8 cellular contexts compared by ENCODE assay signal in genomic region chr2:184597996-184598312, GRCh38. TPM values are rescaled to one million over a fixed set of nuclear protein-coding genes. Genes with fewer than 3 reads are reported as not detected.
DNase-seq lines count a peak whose midpoint lies in the region; ATAC-seq and TF ChIP-seq lines count a peak whose summit lies in the region.

No MANE protein-coding gene starts in this region.

- peak overlapping the region; percentile 61 for H3K4me3 ChIP-seq in astrocyte of the spinal cord (ENCODE audit: low read depth, low read length)

- no peaks in the 10 kb centered on the region for H3K36me3 Mint-ChIP-seq in stimulated activated naive CD8-positive, alpha-beta T cell treated with anti-CD3 and anti-CD28 coated beads, Interleukin-15, Interleukin-2, amounts not matched to agents 100 ng/mL and 50 ng/mL, for 24 hours (ENCODE audit: low read depth)
- no peaks in the 10 kb centered on the region for H3K36me3 Mint-ChIP-seq in mesothelial cell of epicardium
- no peaks in the 10 kb centered on the region for H3K36me3 Mint-ChIP-seq in effector memory CD8-positive, alpha-beta T cell (ENCODE audit: insufficient read depth)

- no peak for DNase-seq in stimulated activated naive CD8-positive, alpha-beta T cell treated with anti-CD3 and anti-CD28 coated beads, Interleukin-15, Interleukin-2, amounts not matched to agents 100 U/mL and 50 U/mL, for 24 hours
- DNase-seq in astrocyte of the spinal cord (ENCODE audit: low read depth, low spot score): no peak
- DNase-seq in mesothelial cell of epicardium (ENCODE audit: low spot score in 2 of 2, unreplicated experiment in 2 of 2): peak in 1 of 2 experiments; percentile 23
- no peak for DNase-seq in effector memory CD8-positive, alpha-beta T cell
- DNase-seq in RPMI8226: no peak
- no peak for DNase-seq in NOMO-1 (lab: John Stamatoyannopoulos, UW; ENCODE audit: unreplicated experiment in 2 of 2)

- peaks cover 50% of the 10 kb centered on the region for H3K27me3 Mint-ChIP-seq in stimulated activated naive CD8-positive, alpha-beta T cell treated with anti-CD3 and anti-CD28 coated beads, Interleukin-15, Interleukin-2, amounts not matched to agents 100 ng/mL and 50 ng/mL, for 24 hours
- H3K27me3 Mint-ChIP-seq in mesothelial cell of epicardium (ENCODE audit: low read depth): peaks cover 53% of the 10 kb centered on the region
- peaks cover 7 to 30% of the 10 kb centered on the region in 2 donors for H3K27me3 Mint-ChIP-seq in effector memory CD8-positive, alpha-beta T cell

- H3K27ac Mint-ChIP-seq in stimulated activated naive CD8-positive, alpha-beta T cell treated with anti-CD3 and anti-CD28 coated beads, Interleukin-15, Interleukin-2, amounts not matched to agents 100 ng/mL and 50 ng/mL, for 24 hours: no peak overlapping the region
- H3K27ac Mint-ChIP-seq in mesothelial cell of epicardium: peak overlapping the region; percentile 88
- no peak overlapping the region for H3K27ac Mint-ChIP-seq in effector memory CD8-positive, alpha-beta T cell

- TF ChIP-seq CTCF in astrocyte of the spinal cord (IDR thresholded peaks at IDR 0.05; ENCODE audit: low read depth, low read length) (no peak), mesothelial cell of epicardium (IDR thresholded peaks at IDR 0.05; ENCODE audit: unreplicated experiment) (no peak)

- in situ Hi-C loops in astrocyte of the spinal cord (cut with HindIII; ENCODE audit: low sequenced_read_pairs): no loop called here

- H3K4me3 Mint-ChIP-seq in stimulated activated naive CD8-positive, alpha-beta T cell treated with anti-CD3 and anti-CD28 coated beads, Interleukin-15, Interleukin-2, amounts not matched to agents 100 ng/mL and 50 ng/mL, for 24 hours: peak overlapping the region; percentile 61
- peak overlapping the region; percentile 81 for H3K4me3 Mint-ChIP-seq in mesothelial cell of epicardium
- H3K4me3 Mint-ChIP-seq in effector memory CD8-positive, alpha-beta T cell: no peak overlapping the region

- H3K4me1 Mint-ChIP-seq in stimulated activated naive CD8-positive, alpha-beta T cell treated with anti-CD3 and anti-CD28 coated beads, Interleukin-15, Interleukin-2, amounts not matched to agents 100 ng/mL and 50 ng/mL, for 24 hours (ENCODE audit: low read depth): peaks cover 11% of the 10 kb centered on the region
- peaks cover 27% of the 10 kb centered on the region for H3K4me1 Mint-ChIP-seq in mesothelial cell of epicardium
- peaks cover 0 to 2% of the 10 kb centered on the region in 2 donors for H3K4me1 Mint-ChIP-seq in effector memory CD8-positive, alpha-beta T cell (ENCODE audit: low read depth in 2 of 2)

- no peak for ATAC-seq in stimulated activated naive CD8-positive, alpha-beta T cell treated with anti-CD3 and anti-CD28 coated beads, Interleukin-15, Interleukin-2, amounts not matched to agents 100 U/mL and 50 U/mL, for 24 hours
- ATAC-seq in effector memory CD8-positive, alpha-beta T cell (replicated peaks): no peak
- no peak for ATAC-seq in HG03280 (IDR thresholded peaks at IDR 0.05; ENCODE audit: unreplicated experiment)

- H3K9me3 Mint-ChIP-seq in stimulated activated naive CD8-positive, alpha-beta T cell treated with anti-CD3 and anti-CD28 coated beads, Interleukin-15, Interleukin-2, amounts not matched to agents 100 ng/mL and 50 ng/mL, for 24 hours: no peaks in the 10 kb centered on the region
- H3K9me3 Mint-ChIP-seq in mesothelial cell of epicardium: no peaks in the 10 kb centered on the region
- H3K9me3 Mint-ChIP-seq in effector memory CD8-positive, alpha-beta T cell: peaks cover under 1 to 3% of the 10 kb centered on the region in 2 donors

RNA-seq across cellular contexts. Expression of gene ZNF804A, which starts 0.4 kb away (rescaled TPM):
- total RNA-seq in mesothelial cell of epicardium: 2.7 to 2.8 TPM (median 2.7 TPM) in 3 replicates

Comparison
In these comparisons a context has a peak if more than half of its experiments do, and no peak if none do; other contexts are left out.
1. H3K4me3 Mint-ChIP-seq: peak in stimulated activated naive CD8-positive, alpha-beta T cell treated with anti-CD3 and anti-CD28 coated beads, Interleukin-15, Interleukin-2, amounts not matched to agents 100 ng/mL and 50 ng/mL, for 24 hours (single experiment) and mesothelial cell of epicardium (single experiment); none in effector memory CD8-positive, alpha-beta T cell (0 of 2).